In genomic region chr21:15743593-15743992, GRCh38 we compare ENCODE assay signal across 12 cellular contexts.
"Had no signal": no experiment of that assay in that cellular context is flagged by ENCODE, and none has a peak within 500 bp of the region (broad histone marks: within the 10 kb centered on the region; RNA-seq: fewer than 3 reads in every experiment).

No MANE protein-coding gene starts in this region.

- H3K27me3 Mint-ChIP-seq: naive thymus-derived CD4-positive, alpha-beta T cell had no signal

- DNase-seq: activated naive CD4-positive, alpha-beta T cell treated with anti-CD3 and anti-CD28 coated beads, Interleukin-2, amount 50 U/mL, for 16 hours; body of pancreas; esophagus squamous epithelium; foreskin fibroblast; head of caudate nucleus; naive thymus-derived CD4-positive, alpha-beta T cell; psoas muscle; right lobe of liver; spleen; stimulated activated CD4-positive, alpha-beta T cell treated with anti-CD3 and anti-CD28 coated beads, Interleukin-1b, Interleukin-23, amount 100 ng/mL, for 48 hours; stimulated activated naive CD4-positive, alpha-beta T cell; transverse colon had no signal

- H3K9me3 ChIP-seq: body of pancreas, esophagus squamous epithelium, psoas muscle, right lobe of liver, spleen, transverse colon had no signal

- H3K36me3 ChIP-seq: right lobe of liver, transverse colon had no signal

- H3K4me3 ChIP-seq: body of pancreas, esophagus squamous epithelium, psoas muscle, right lobe of liver, spleen, transverse colon had no signal

- H3K27ac ChIP-seq: body of pancreas, psoas muscle, right lobe of liver, spleen, transverse colon had no signal

- ATAC-seq: body of pancreas; naive thymus-derived CD4-positive, alpha-beta T cell had no signal

- H3K27me3 ChIP-seq: body of pancreas, esophagus squamous epithelium, right lobe of liver, spleen, transverse colon had no signal
